Comparison of ENCODE assay signal across 1 cellular context in the genomic region with DNA sequence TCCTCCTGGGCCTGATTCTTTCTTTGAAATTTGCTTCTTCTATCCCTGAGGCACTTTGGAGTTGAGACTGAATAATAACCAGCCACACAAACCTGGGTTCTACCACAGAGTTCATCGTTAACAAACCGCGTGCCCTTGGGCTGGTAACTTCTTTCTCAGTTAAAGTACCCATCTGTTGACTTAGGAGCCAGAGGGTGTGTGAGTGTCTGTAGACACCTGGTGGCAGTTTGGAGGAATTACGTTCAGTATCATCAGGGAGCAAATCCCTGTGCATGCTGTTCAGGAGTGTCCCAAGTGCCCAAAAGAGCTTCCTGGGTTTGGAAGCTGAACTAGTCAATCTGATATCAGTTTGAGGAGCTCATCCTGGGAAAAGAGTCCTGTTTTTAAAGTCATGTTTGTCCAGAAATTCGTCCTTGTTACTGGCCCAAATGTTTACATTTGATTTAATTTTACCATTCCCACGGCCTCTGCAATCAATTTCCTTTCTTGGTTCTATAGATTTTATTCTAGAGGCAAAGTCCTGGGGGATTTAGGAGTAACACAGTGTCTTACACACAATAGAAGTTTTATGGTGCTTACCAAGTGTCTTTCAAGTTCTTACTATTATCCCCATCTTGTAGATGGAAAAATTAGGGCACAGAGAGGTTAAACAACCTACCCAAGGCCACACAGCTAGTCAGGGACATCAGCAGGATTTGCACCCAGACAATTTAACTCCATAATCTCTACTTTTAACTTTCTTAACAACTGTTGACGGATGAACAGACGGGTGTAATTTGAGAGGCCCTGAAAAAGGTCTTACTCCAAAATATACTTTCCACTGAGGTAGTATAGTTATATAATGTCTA.
TF ChIP-seq lines count a peak whose summit lies in the region.

No MANE protein-coding gene starts in this region.

TF ChIP-seq in HepG2, 621 proteins besides CTCF, POLR2A, EP300 and RAD21 (continued from another document):
- TF ChIP-seq FOXA3 (CRISPR knock-in tag; IDR thresholded peaks at IDR 0.05) (peak; percentile 26; the same call in 1 of the 2 replicates), XRCC5 (optimal IDR thresholded peaks at IDR 0.05; ENCODE audit: low read length) (peak; percentile 41), ZNF773 (CRISPR knock-in tag; IDR thresholded peaks at IDR 0.05; ENCODE audit: borderline replicate concordance) (no peak), TBP (CRISPR knock-in tag; IDR thresholded peaks at IDR 0.05) (no peak), ZNF746 (CRISPR knock-in tag; IDR thresholded peaks at IDR 0.05) (no peak), ZIK1 (CRISPR knock-in tag; IDR thresholded peaks at IDR 0.05; ENCODE audit: borderline replicate concordance, low read depth) (no peak), GATAD1 (CRISPR knock-in tag; IDR thresholded peaks at IDR 0.05) (no peak), POGZ (CRISPR knock-in tag; IDR thresholded peaks at IDR 0.05) (no peak), ZNF558 (CRISPR knock-in tag; IDR thresholded peaks at IDR 0.05; ENCODE audit: borderline replicate concordance) (no peak), SMC3 (IDR thresholded peaks at IDR 0.05; ENCODE audit: low read length) (peak; percentile 92), FOXA1 (IDR thresholded peaks at IDR 0.05) (no peak), FOXA1 (CRISPR knock-in tag; IDR thresholded peaks at IDR 0.05) (peak; percentile 75)
- TF ChIP-seq, protein P1, sequence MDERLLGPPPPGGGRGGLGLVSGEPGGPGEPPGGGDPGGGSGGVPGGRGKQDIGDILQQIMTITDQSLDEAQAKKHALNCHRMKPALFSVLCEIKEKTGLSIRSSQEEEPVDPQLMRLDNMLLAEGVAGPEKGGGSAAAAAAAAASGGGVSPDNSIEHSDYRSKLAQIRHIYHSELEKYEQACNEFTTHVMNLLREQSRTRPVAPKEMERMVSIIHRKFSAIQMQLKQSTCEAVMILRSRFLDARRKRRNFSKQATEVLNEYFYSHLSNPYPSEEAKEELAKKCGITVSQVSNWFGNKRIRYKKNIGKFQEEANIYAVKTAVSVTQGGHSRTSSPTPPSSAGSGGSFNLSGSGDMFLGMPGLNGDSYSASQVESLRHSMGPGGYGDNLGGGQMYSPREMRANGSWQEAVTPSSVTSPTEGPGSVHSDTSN (CRISPR knock-in tag; IDR thresholded peaks at IDR 0.05) = no peak
- TF ChIP-seq, protein P2, sequence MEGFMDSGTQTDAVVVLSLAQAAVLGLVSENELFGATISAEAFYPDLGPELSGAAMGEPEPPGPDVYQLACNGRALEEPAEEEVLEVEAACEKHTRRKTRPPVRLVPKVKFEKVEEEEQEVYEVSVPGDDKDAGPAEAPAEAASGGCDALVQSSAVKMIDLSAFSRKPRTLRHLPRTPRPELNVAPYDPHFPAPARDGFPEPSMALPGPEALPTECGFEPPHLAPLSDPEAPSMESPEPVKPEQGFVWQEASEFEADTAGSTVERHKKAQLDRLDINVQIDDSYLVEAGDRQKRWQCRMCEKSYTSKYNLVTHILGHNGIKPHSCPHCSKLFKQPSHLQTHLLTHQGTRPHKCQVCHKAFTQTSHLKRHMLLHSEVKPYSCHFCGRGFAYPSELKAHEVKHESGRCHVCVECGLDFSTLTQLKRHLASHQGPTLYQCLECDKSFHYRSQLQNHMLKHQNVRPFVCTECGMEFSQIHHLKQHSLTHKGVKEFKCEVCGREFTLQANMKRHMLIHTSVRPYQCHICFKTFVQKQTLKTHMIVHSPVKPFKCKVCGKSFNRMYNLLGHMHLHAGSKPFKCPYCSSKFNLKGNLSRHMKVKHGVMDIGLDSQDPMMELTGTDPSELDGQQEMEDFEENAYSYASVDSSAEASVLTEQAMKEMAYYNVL (CRISPR knock-in tag; IDR thresholded peaks at IDR 0.05; ENCODE audit: borderline replicate concordance) = no peak
- TF ChIP-seq, protein P3, sequence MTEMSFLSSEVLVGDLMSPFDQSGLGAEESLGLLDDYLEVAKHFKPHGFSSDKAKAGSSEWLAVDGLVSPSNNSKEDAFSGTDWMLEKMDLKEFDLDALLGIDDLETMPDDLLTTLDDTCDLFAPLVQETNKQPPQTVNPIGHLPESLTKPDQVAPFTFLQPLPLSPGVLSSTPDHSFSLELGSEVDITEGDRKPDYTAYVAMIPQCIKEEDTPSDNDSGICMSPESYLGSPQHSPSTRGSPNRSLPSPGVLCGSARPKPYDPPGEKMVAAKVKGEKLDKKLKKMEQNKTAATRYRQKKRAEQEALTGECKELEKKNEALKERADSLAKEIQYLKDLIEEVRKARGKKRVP (CRISPR knock-in tag; IDR thresholded peaks at IDR 0.05) = no peak
- TF ChIP-seq, protein P4, sequence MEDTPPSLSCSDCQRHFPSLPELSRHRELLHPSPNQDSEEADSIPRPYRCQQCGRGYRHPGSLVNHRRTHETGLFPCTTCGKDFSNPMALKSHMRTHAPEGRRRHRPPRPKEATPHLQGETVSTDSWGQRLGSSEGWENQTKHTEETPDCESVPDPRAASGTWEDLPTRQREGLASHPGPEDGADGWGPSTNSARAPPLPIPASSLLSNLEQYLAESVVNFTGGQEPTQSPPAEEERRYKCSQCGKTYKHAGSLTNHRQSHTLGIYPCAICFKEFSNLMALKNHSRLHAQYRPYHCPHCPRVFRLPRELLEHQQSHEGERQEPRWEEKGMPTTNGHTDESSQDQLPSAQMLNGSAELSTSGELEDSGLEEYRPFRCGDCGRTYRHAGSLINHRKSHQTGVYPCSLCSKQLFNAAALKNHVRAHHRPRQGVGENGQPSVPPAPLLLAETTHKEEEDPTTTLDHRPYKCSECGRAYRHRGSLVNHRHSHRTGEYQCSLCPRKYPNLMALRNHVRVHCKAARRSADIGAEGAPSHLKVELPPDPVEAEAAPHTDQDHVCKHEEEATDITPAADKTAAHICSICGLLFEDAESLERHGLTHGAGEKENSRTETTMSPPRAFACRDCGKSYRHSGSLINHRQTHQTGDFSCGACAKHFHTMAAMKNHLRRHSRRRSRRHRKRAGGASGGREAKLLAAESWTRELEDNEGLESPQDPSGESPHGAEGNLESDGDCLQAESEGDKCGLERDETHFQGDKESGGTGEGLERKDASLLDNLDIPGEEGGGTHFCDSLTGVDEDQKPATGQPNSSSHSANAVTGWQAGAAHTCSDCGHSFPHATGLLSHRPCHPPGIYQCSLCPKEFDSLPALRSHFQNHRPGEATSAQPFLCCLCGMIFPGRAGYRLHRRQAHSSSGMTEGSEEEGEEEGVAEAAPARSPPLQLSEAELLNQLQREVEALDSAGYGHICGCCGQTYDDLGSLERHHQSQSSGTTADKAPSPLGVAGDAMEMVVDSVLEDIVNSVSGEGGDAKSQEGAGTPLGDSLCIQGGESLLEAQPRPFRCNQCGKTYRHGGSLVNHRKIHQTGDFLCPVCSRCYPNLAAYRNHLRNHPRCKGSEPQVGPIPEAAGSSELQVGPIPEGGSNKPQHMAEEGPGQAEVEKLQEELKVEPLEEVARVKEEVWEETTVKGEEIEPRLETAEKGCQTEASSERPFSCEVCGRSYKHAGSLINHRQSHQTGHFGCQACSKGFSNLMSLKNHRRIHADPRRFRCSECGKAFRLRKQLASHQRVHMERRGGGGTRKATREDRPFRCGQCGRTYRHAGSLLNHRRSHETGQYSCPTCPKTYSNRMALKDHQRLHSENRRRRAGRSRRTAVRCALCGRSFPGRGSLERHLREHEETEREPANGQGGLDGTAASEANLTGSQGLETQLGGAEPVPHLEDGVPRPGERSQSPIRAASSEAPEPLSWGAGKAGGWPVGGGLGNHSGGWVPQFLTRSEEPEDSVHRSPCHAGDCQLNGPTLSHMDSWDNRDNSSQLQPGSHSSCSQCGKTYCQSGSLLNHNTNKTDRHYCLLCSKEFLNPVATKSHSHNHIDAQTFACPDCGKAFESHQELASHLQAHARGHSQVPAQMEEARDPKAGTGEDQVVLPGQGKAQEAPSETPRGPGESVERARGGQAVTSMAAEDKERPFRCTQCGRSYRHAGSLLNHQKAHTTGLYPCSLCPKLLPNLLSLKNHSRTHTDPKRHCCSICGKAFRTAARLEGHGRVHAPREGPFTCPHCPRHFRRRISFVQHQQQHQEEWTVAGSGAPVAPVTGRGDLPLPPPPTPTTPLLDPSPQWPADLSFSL (CRISPR knock-in tag; IDR thresholded peaks at IDR 0.05) = no peak
- TF ChIP-seq, protein P5, sequence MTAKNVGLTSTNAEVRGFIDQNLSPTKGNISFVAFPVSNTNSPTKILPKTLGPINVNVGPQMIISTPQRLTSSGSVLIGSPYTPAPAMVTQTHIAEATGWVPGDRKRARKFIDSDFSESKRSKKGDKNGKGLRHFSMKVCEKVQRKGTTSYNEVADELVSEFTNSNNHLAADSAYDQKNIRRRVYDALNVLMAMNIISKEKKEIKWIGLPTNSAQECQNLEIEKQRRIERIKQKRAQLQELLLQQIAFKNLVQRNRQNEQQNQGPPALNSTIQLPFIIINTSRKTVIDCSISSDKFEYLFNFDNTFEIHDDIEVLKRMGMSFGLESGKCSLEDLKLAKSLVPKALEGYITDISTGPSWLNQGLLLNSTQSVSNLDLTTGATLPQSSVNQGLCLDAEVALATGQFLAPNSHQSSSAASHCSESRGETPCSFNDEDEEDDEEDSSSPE (CRISPR knock-in tag; IDR thresholded peaks at IDR 0.05) = no peak
- TF ChIP-seq, protein P6, sequence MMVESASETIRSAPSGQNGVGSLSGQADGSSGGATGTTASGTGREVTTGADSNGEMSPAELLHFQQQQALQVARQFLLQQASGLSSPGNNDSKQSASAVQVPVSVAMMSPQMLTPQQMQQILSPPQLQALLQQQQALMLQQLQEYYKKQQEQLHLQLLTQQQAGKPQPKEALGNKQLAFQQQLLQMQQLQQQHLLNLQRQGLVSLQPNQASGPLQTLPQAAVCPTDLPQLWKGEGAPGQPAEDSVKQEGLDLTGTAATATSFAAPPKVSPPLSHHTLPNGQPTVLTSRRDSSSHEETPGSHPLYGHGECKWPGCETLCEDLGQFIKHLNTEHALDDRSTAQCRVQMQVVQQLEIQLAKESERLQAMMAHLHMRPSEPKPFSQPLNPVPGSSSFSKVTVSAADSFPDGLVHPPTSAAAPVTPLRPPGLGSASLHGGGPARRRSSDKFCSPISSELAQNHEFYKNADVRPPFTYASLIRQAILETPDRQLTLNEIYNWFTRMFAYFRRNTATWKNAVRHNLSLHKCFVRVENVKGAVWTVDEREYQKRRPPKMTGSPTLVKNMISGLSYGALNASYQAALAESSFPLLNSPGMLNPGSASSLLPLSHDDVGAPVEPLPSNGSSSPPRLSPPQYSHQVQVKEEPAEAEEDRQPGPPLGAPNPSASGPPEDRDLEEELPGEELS (CRISPR knock-in tag; IDR thresholded peaks at IDR 0.05) = no peak
